ENCODE assay signal across 8 cellular contexts in genomic region chr15:52527898-52528464, GRCh38. TPM values are rescaled to one million over a fixed set of nuclear protein-coding genes. Genes with fewer than 3 reads are reported as not detected.
DNase-seq lines count a peak whose midpoint lies in the region; ATAC-seq and TF ChIP-seq lines count a peak whose summit lies in the region.

No MANE protein-coding gene starts in this region.

- intact Hi-C loops in A673 (cut with micrococcal nuclease; ENCODE audit: unreplicated experiment) = loop anchor here (5.0 kb wide), 1 partner anchor 196 kb away; no protein-coding TSS in a partner anchor
- intact Hi-C loops in activated CD8-positive, alpha-beta T cell treated with anti-CD3 and anti-CD28 coated beads for 36 hours (cut with micrococcal nuclease) = loop anchor here (5.0 kb wide), 1 partner anchor 196 kb away; no protein-coding TSS in a partner anchor

- no peaks in the 10 kb centered on the region for H3K36me3 ChIP-seq in A673 (ENCODE audit: insufficient read depth, low read length, poor library complexity, severe bottlenecking)

- POLR2A ChIA-PET in A673 (lab: Charles Lee; ENCODE audit: low non-redundant PET) = no interaction called here
- POLR2A ChIA-PET in activated CD8-positive, alpha-beta T cell treated with anti-CD3 and anti-CD28 coated beads for 36 hours (lab: Charles Lee) = interaction anchor here (0.8 to 1.6 kb wide), 7 partner anchors 25 to 225 kb away, joined by 3 to 6 read pairs (median 3); no protein-coding TSS in a partner anchor

- peaks cover 30% of the 10 kb centered on the region for H3K4me1 Mint-ChIP-seq in activated CD8-positive, alpha-beta T cell treated with anti-CD3 and anti-CD28 coated beads for 36 hours (ENCODE audit: low read depth)
- peaks cover 26 to 44% of the 10 kb centered on the region in 2 donors for H3K4me1 Mint-ChIP-seq in effector memory CD8-positive, alpha-beta T cell (ENCODE audit: low read depth in 2 of 2)

- DNase-seq in A673 (ENCODE audit: low spot score) = peak; percentile 29
- no peak for DNase-seq in LNCaP clone FGC (ENCODE audit: low read depth)
- DNase-seq in activated CD8-positive, alpha-beta T cell treated with anti-CD3 and anti-CD28 coated beads for 36 hours = peak; percentile 63
- DNase-seq in effector memory CD8-positive, alpha-beta T cell = peak; percentile 21 to 35 (median 23)
- peak; percentile 60 for DNase-seq in midbrain (lab: John Stamatoyannopoulos, UW)
- peak; percentile 34 to 35 for DNase-seq in stimulated activated CD8-positive, alpha-beta memory T cell treated with anti-CD3 and anti-CD28 coated beads, Interleukin-7, amount 100 ng/mL, for 4 hours (ENCODE audit: low read depth in 2 of 2)
- no peak for DNase-seq in NCI-H2196 (lab: John Stamatoyannopoulos, UW; ENCODE audit: unreplicated experiment)

- peaks cover 4% of the 10 kb centered on the region for H3K4me1 ChIP-seq in A673 (ENCODE audit: insufficient read depth, low read length, poor library complexity, severe bottlenecking)

- BruUV-seq in A673 (replicated peaks; lab: Mats Ljungman, UMichigan) = no TSS peak

- no peak overlapping the region for H3K27ac ChIP-seq in A673 (ENCODE audit: low read depth, low read length, poor library complexity, severe bottlenecking)

- TF ChIP-seq CTCF in A673 (conservative IDR thresholded peaks at IDR 0.05; ENCODE audit: low read depth, low read length) (no peak), LNCaP clone FGC (IDR thresholded peaks at IDR 0.05; ENCODE audit: control insufficient read depth, extremely low read depth, insufficient read depth) (no peak)
- no peak for TF ChIP-seq CTCF in activated CD8-positive, alpha-beta T cell treated with anti-CD3 and anti-CD28 coated beads for 36 hours (IDR thresholded peaks at IDR 0.05)

- H3K4me3 ChIP-seq in A673 (ENCODE audit: low read depth, low read length, poor library complexity, severe bottlenecking) (peak overlapping the region; percentile 67), LNCaP clone FGC (ENCODE audit: low read depth, low read length) (peak overlapping the region; percentile 59)

- H3K27me3 ChIP-seq in A673 (replicated peaks; ENCODE audit: insufficient read depth, low read depth, low read length, poor library complexity) = peaks cover 33% of the 10 kb centered on the region

- no peaks in the 10 kb centered on the region for H3K9me3 ChIP-seq in A673 (ENCODE audit: low read depth, low read length, poor library complexity, severe bottlenecking)

- H3K27me3 Mint-ChIP-seq in activated CD8-positive, alpha-beta T cell treated with anti-CD3 and anti-CD28 coated beads for 36 hours = peaks cover 5% of the 10 kb centered on the region
- H3K27me3 Mint-ChIP-seq in effector memory CD8-positive, alpha-beta T cell = no peaks in the 10 kb centered on the region

- no peaks in the 10 kb centered on the region for H3K36me3 Mint-ChIP-seq in activated CD8-positive, alpha-beta T cell treated with anti-CD3 and anti-CD28 coated beads for 36 hours (ENCODE audit: low read depth)
- peaks cover 3% of the 10 kb centered on the region for H3K36me3 Mint-ChIP-seq in effector memory CD8-positive, alpha-beta T cell (ENCODE audit: insufficient read depth)

- no peaks in the 10 kb centered on the region for H3K9me3 Mint-ChIP-seq in activated CD8-positive, alpha-beta T cell treated with anti-CD3 and anti-CD28 coated beads for 36 hours
- no peaks in the 10 kb centered on the region for H3K9me3 Mint-ChIP-seq in effector memory CD8-positive, alpha-beta T cell

- peak; percentile 6 for ATAC-seq in GM18870 (IDR thresholded peaks at IDR 0.05; ENCODE audit: unreplicated experiment)
- peak; percentile 10 for ATAC-seq in activated CD8-positive, alpha-beta T cell treated with anti-CD3 and anti-CD28 coated beads for 36 hours
- ATAC-seq in effector memory CD8-positive, alpha-beta T cell (replicated peaks) = peak; percentile 2

- peak overlapping the region; percentile 95 for H3K4me3 Mint-ChIP-seq in activated CD8-positive, alpha-beta T cell treated with anti-CD3 and anti-CD28 coated beads for 36 hours
- peak overlapping the region; percentile 93 to 96 for H3K4me3 Mint-ChIP-seq in effector memory CD8-positive, alpha-beta T cell

- peak overlapping the region; percentile 80 for H3K27ac Mint-ChIP-seq in activated CD8-positive, alpha-beta T cell treated with anti-CD3 and anti-CD28 coated beads for 36 hours
- peak overlapping the region; percentile 68 to 85 for H3K27ac Mint-ChIP-seq in effector memory CD8-positive, alpha-beta T cell

- CTCF ChIA-PET in A673 (lab: Charles Lee) = no interaction called here
- CTCF ChIA-PET in activated CD8-positive, alpha-beta T cell treated with anti-CD3 and anti-CD28 coated beads for 36 hours (lab: Charles Lee) = interaction anchor here (0.8 to 1.7 kb wide), 6 partner anchors 17 to 206 kb away, joined by 3 to 7 read pairs (median 4); partner anchors contain the start of gene ARPP19

RNA-seq across cellular contexts. Expression of gene MYO5A, which starts 0.7 kb away (rescaled TPM):
- total RNA-seq in A673 (2021) = 16.8 and 20.9 TPM in 2 replicates
- total RNA-seq in activated CD8-positive, alpha-beta T cell treated with anti-CD3 and anti-CD28 coated beads for 36 hours = 10 to 100 TPM; 19.2 to 22.6 TPM

RNA-seq across cellular contexts. Expression of gene ARPP19, which starts 40.8 kb away (rescaled TPM):
- 173 and 186 TPM in 2 replicates for total RNA-seq in A673 (2021)
- total RNA-seq in activated CD8-positive, alpha-beta T cell treated with anti-CD3 and anti-CD28 coated beads for 36 hours = 100 to 1,000 TPM; 129 TPM

Comparison
In these comparisons a context has a peak if more than half of its experiments do, and no peak if none do; other contexts are left out.
1. DNase-seq: peak in A673 (single experiment), activated CD8-positive, alpha-beta T cell treated with anti-CD3 and anti-CD28 coated beads for 36 hours (single experiment), effector memory CD8-positive, alpha-beta T cell (3 of 3), midbrain (single experiment) and stimulated activated CD8-positive, alpha-beta memory T cell treated with anti-CD3 and anti-CD28 coated beads, Interleukin-7, amount 100 ng/mL, for 4 hours (2 of 2); none in LNCaP clone FGC (single experiment) and NCI-H2196 (single experiment).
2. Peak in every context shown above with its lines, with median percentiles within 50 percentile points of each other: ATAC-seq.